12 cellular contexts compared by ENCODE assay signal in genomic region chr1:43688594-43689000, GRCh38. TPM values are rescaled to one million over a fixed set of nuclear protein-coding genes. Genes with fewer than 3 reads are reported as not detected.
DNase-seq lines count a peak whose midpoint lies in the region; ATAC-seq and TF ChIP-seq lines count a peak whose summit lies in the region.
"Had no signal": no experiment of that assay in that cellular context is flagged by ENCODE, and none has a peak within 500 bp of the region (broad histone marks: within the 10 kb centered on the region; RNA-seq: fewer than 3 reads in every experiment).

No MANE protein-coding gene starts in this region.

- H3K27ac Mint-ChIP-seq in HFFc6 (peak overlapping the region; percentile 77), glutamatergic neuron (ENCODE audit: unreplicated experiment) (peak overlapping the region; percentile 9)
- H3K27ac Mint-ChIP-seq in activated T-helper 1 cell treated with anti-CD3 and anti-CD28 coated beads, Interleukin-12 subunit alpha, Interleukin-12 subunit beta, Interleukin-2, Interleukin-4 antibody, amounts not matched to agents 30 ng/mL and 10 ng/mL and 1 ng/mL, durations not matched to agents 14 hours and 24 hours and 36 hours = peak overlapping the region; percentile 61

- H3K4me3 Mint-ChIP-seq in HFFc6 (no peak overlapping the region), glutamatergic neuron (ENCODE audit: unreplicated experiment) (peak overlapping the region; percentile 52)
- H3K4me3 Mint-ChIP-seq in activated T-helper 1 cell treated with anti-CD3 and anti-CD28 coated beads, Interleukin-12 subunit alpha, Interleukin-12 subunit beta, Interleukin-2, Interleukin-4 antibody, amounts not matched to agents 30 ng/mL and 10 ng/mL and 1 ng/mL, durations not matched to agents 14 hours and 24 hours and 36 hours = no peak overlapping the region
- H3K4me3 Mint-ChIP-seq: naive B cell had no signal

- intact Hi-C loops in activated T-helper 1 cell treated with anti-CD3 and anti-CD28 coated beads, Interleukin-12 subunit alpha, Interleukin-12 subunit beta, Interleukin-2, Interleukin-4 antibody, amounts not matched to agents 30 ng/mL and 10 ng/mL and 1 ng/mL, durations not matched to agents 14 hours and 24 hours and 36 hours (cut with micrococcal nuclease) = no loop called here

- H3K27me3 Mint-ChIP-seq in HFFc6 (ENCODE audit: insufficient read depth) (peaks cover 3% of the 10 kb centered on the region; the same call in 1 of the 2 replicates), glutamatergic neuron (ENCODE audit: unreplicated experiment) (peaks cover 5% of the 10 kb centered on the region)
- no peaks in the 10 kb centered on the region for H3K27me3 Mint-ChIP-seq in activated T-helper 1 cell treated with anti-CD3 and anti-CD28 coated beads, Interleukin-12 subunit alpha, Interleukin-12 subunit beta, Interleukin-2, Interleukin-4 antibody, amounts not matched to agents 30 ng/mL and 10 ng/mL and 1 ng/mL, durations not matched to agents 14 hours and 24 hours and 36 hours (ENCODE audit: insufficient read depth)
- H3K27me3 Mint-ChIP-seq: naive B cell had no signal

- ATAC-seq in HG03108 (IDR thresholded peaks at IDR 0.05; ENCODE audit: unreplicated experiment) = no peak
- ATAC-seq in GM19455 (IDR thresholded peaks at IDR 0.05; ENCODE audit: unreplicated experiment) = no peak
- ATAC-seq in GM19467 (IDR thresholded peaks at IDR 0.05; ENCODE audit: unreplicated experiment) = no peak

- DNase-seq in AG08395 (ENCODE audit: low spot score) (peak; percentile 92), HFFc6 (peak; percentile 81), glutamatergic neuron (no peak), hippocampal formation (lab: John Stamatoyannopoulos, UW) (no peak)
- DNase-seq in activated T-helper 1 cell treated with anti-CD3 and anti-CD28 coated beads, Interleukin-12 subunit alpha, Interleukin-12 subunit beta, Interleukin-2, Interleukin-4 antibody, amounts not matched to agents 30 ng/mL and 10 ng/mL and 1 ng/mL, durations not matched to agents 14 hours and 24 hours and 36 hours (ENCODE audit: low spot score) = no peak
- DNase-seq: naive B cell; NCI-H1417; OCI-M1; stimulated activated CD4-positive, alpha-beta T cell treated with anti-CD3 and anti-CD28 coated beads, Interleukin-2, amount 100 ng/mL, for 24 hours had no signal

- H3K36me3 Mint-ChIP-seq in HFFc6 (ENCODE audit: low read depth) (peaks cover 57% of the 10 kb centered on the region), glutamatergic neuron (ENCODE audit: unreplicated experiment) (peaks cover 11% of the 10 kb centered on the region)
- H3K36me3 Mint-ChIP-seq in activated T-helper 1 cell treated with anti-CD3 and anti-CD28 coated beads, Interleukin-12 subunit alpha, Interleukin-12 subunit beta, Interleukin-2, Interleukin-4 antibody, amounts not matched to agents 30 ng/mL and 10 ng/mL and 1 ng/mL, durations not matched to agents 14 hours and 24 hours and 36 hours (ENCODE audit: low read depth) = peaks cover 68% of the 10 kb centered on the region

- H3K4me1 Mint-ChIP-seq in HFFc6 (ENCODE audit: low read depth) (peaks cover 28% of the 10 kb centered on the region), glutamatergic neuron (ENCODE audit: low read depth, unreplicated experiment) (peaks cover 5% of the 10 kb centered on the region)
- no peaks in the 10 kb centered on the region for H3K4me1 Mint-ChIP-seq in activated T-helper 1 cell treated with anti-CD3 and anti-CD28 coated beads, Interleukin-12 subunit alpha, Interleukin-12 subunit beta, Interleukin-2, Interleukin-4 antibody, amounts not matched to agents 30 ng/mL and 10 ng/mL and 1 ng/mL, durations not matched to agents 14 hours and 24 hours and 36 hours (ENCODE audit: low read depth)

- no peaks in the 10 kb centered on the region for H3K9me3 Mint-ChIP-seq in HFFc6
- no peaks in the 10 kb centered on the region for H3K9me3 Mint-ChIP-seq in activated T-helper 1 cell treated with anti-CD3 and anti-CD28 coated beads, Interleukin-12 subunit alpha, Interleukin-12 subunit beta, Interleukin-2, Interleukin-4 antibody, amounts not matched to agents 30 ng/mL and 10 ng/mL and 1 ng/mL, durations not matched to agents 14 hours and 24 hours and 36 hours
- H3K9me3 Mint-ChIP-seq in glutamatergic neuron (ENCODE audit: unreplicated experiment) = peaks cover 8% of the 10 kb centered on the region
- H3K9me3 Mint-ChIP-seq: naive B cell had no signal

- TF ChIP-seq CTCF in HFFc6 (IDR thresholded peaks at IDR 0.05) (no peak), glutamatergic neuron (IDR thresholded peaks at IDR 0.05; ENCODE audit: partially characterized antibody, unreplicated experiment) (no peak)

RNA-seq across cellular contexts. Expression of gene ST3GAL3, which starts 18.7 kb away (rescaled TPM):
- total RNA-seq in HFFc6 (2021; fragmentation: NEBNext Ultra II Directional; extraction: Animal tissue kit (Norgen Biotek cat#: 25700)) = 10 to 100 TPM; 15.2 to 22.3 (median 18.0) TPM
- total RNA-seq in activated T-helper 1 cell treated with anti-CD3 and anti-CD28 coated beads, Interleukin-12 subunit alpha, Interleukin-12 subunit beta, Interleukin-2, Interleukin-4 antibody, amounts not matched to agents 30 ng/mL and 10 ng/mL and 1 ng/mL, durations not matched to agents 14 hours and 24 hours and 36 hours = 17.4 and 19.0 TPM in 2 replicates
- 16.5 TPM for total RNA-seq in glutamatergic neuron (ENCODE audit: unreplicated experiment)

RNA-seq across cellular contexts. Expression of gene KDM4A, which starts 38.6 kb away (rescaled TPM):
- total RNA-seq in HFFc6 (2021; fragmentation: NEBNext Ultra II Directional; extraction: Animal tissue kit (Norgen Biotek cat#: 25700)) = 10 to 100 TPM; 24.8 to 37.0 (median 32.1) TPM
- total RNA-seq in activated T-helper 1 cell treated with anti-CD3 and anti-CD28 coated beads, Interleukin-12 subunit alpha, Interleukin-12 subunit beta, Interleukin-2, Interleukin-4 antibody, amounts not matched to agents 30 ng/mL and 10 ng/mL and 1 ng/mL, durations not matched to agents 14 hours and 24 hours and 36 hours = 29.2 and 31.3 TPM in 2 replicates
- 112 TPM for total RNA-seq in glutamatergic neuron (ENCODE audit: unreplicated experiment)

Comparison
In these comparisons a context has a peak if more than half of its experiments do, and no peak if none do; other contexts are left out.
1. DNase-seq: peak in AG08395 (single experiment) and HFFc6 (single experiment); none in activated T-helper 1 cell treated with anti-CD3 and anti-CD28 coated beads, Interleukin-12 subunit alpha, Interleukin-12 subunit beta, Interleukin-2, Interleukin-4 antibody, amounts not matched to agents 30 ng/mL and 10 ng/mL and 1 ng/mL, durations not matched to agents 14 hours and 24 hours and 36 hours (single experiment), glutamatergic neuron (single experiment) and hippocampal formation (0 of 2).
2. H3K27ac Mint-ChIP-seq: peak in every context shown above with its lines; median percentile 77 in HFFc6; 61 in activated T-helper 1 cell treated with anti-CD3 and anti-CD28 coated beads, Interleukin-12 subunit alpha, Interleukin-12 subunit beta, Interleukin-2, Interleukin-4 antibody, amounts not matched to agents 30 ng/mL and 10 ng/mL and 1 ng/mL, durations not matched to agents 14 hours and 24 hours and 36 hours; 9 in glutamatergic neuron.